In genomic region chr21:31865429-31865970, GRCh38 we compare ENCODE assay signal across 12 cellular contexts. TPM values are rescaled to one million over a fixed set of nuclear protein-coding genes. Genes with fewer than 3 reads are reported as not detected.
A peak's percentile ranks its signal among the peaks of the same experiment; 100 is the strongest.
DNase-seq lines count a peak whose midpoint lies in the region; ATAC-seq and TF ChIP-seq lines count a peak whose summit lies in the region.
"Had no signal": no experiment of that assay in that cellular context is flagged by ENCODE, and none has a peak within 500 bp of the region (broad histone marks: within the 10 kb centered on the region; RNA-seq: fewer than 3 reads in every experiment).

No MANE protein-coding gene starts in this region.

- H3K4me1 ChIP-seq in left ventricle myocardium inferior = peaks cover 10% of the 10 kb centered on the region
- H3K4me1 ChIP-seq in Panc1 (ENCODE audit: control insufficient read depth, insufficient read depth, low read length) = no peaks in the 10 kb centered on the region
- H3K4me1 ChIP-seq: HAP-1 had no signal

- no TSS peak for BruUV-seq in Panc1 (replicated peaks; lab: Mats Ljungman, UMichigan)

- ATAC-seq in left ventricle myocardium superior (peak; percentile 57), Panc1 (0 out of 2 replicates have a peak, but pooled peaks have one; percentile 38), HG02970 (IDR thresholded peaks at IDR 0.05; ENCODE audit: low FRiP score, unreplicated experiment) (no peak), GM21390 (IDR thresholded peaks at IDR 0.05; ENCODE audit: unreplicated experiment) (no peak)

- H3K27ac ChIP-seq in left ventricle myocardium inferior (replicated peaks) (no peak overlapping the region), Panc1 (ENCODE audit: low read length) (no peak overlapping the region)

- CTCF ChIA-PET in Panc1 (lab: Charles Lee) = interaction anchor here (0.6 kb wide), 1 partner anchor 66 kb away, joined by 6 read pairs; no protein-coding TSS in a partner anchor

- intact Hi-C loops in left ventricle myocardium superior (cut with micrococcal nuclease) (loop anchor here (5.0 kb wide), 1 partner anchor 392 kb away; no protein-coding TSS in a partner anchor), left ventricle myocardium inferior (cut with micrococcal nuclease) (loop anchor here (5.0 kb wide), 1 partner anchor 392 kb away; no protein-coding TSS in a partner anchor), Panc1 (cut with micrococcal nuclease; ENCODE audit: unreplicated experiment) (no loop called here)

- peak; percentile 37 for DNase-seq in left ventricle myocardium superior
- no peak for DNase-seq in left ventricle myocardium inferior
- no peak for DNase-seq in Panc1 (ENCODE audit: low read depth, low spot score)
- DNase-seq in medulla oblongata (ENCODE audit: extremely low spot score) = peak; percentile 24
- peak; percentile 29 for DNase-seq in ureter (ENCODE audit: low spot score)
- DNase-seq in T-helper 9 cell = no peak

- POLR2A ChIA-PET in Panc1 (lab: Charles Lee) = no interaction called here

- H3K27me3 ChIP-seq in left ventricle myocardium inferior (ENCODE audit: low read depth) = peaks cover 41% of the 10 kb centered on the region
- H3K27me3 ChIP-seq in Panc1 (ENCODE audit: control insufficient read depth, insufficient read depth, low read length) = no peaks in the 10 kb centered on the region

- TF ChIP-seq CTCF in left ventricle myocardium inferior (IDR thresholded peaks at IDR 0.05; ENCODE audit: borderline replicate concordance) = no peak
- TF ChIP-seq CTCF in Panc1 (IDR thresholded peaks at IDR 0.05) = no peak

- no peaks in the 10 kb centered on the region for H3K9me3 ChIP-seq in left ventricle myocardium inferior (replicated peaks)
- H3K9me3 ChIP-seq in Panc1 (ENCODE audit: control insufficient read depth, insufficient read depth, low read depth, low read length) = no peaks in the 10 kb centered on the region
- H3K9me3 ChIP-seq: HAP-1, SK-N-SH had no signal

- H3K4me3 ChIP-seq in left ventricle myocardium inferior (no peak overlapping the region), Panc1 (ENCODE audit: low read depth in 2 of 2, low read length in 2 of 2) (no peak overlapping the region)
- H3K4me3 ChIP-seq: HAP-1 had no signal

- in situ Hi-C loops in Panc1 (cut with HindIII; ENCODE audit: low pct_unique_long_range_greater_than_20kb, low sequenced_read_pairs) = no loop called here

- H3K36me3 ChIP-seq in left ventricle myocardium inferior (no peaks in the 10 kb centered on the region), Panc1 (ENCODE audit: control insufficient read depth, insufficient read depth, low read length) (no peaks in the 10 kb centered on the region)
- H3K36me3 ChIP-seq: HAP-1 had no signal

RNA-seq across cellular contexts. Expression of gene HUNK, which starts 7.3 kb away (rescaled TPM):
- 0.40 TPM for total RNA-seq in left ventricle myocardium superior
- total RNA-seq in left ventricle myocardium inferior = 0.44 TPM
- 0.05 TPM for total RNA-seq in Panc1 (2021; ENCODE audit: unreplicated experiment)
- not detected for polyA plus RNA-seq in Panc1 (2012; ENCODE audit: insufficient read length)
- 4.5 TPM for total RNA-seq in ureter
- total RNA-seq: CD4-positive, alpha-beta T cell; LHCN-M2 had no signal

Comparison
In these comparisons a context has a peak if more than half of its experiments do, and no peak if none do; other contexts are left out.
1. DNase-seq: peak in left ventricle myocardium superior (single experiment), medulla oblongata (single experiment) and ureter (single experiment); none in left ventricle myocardium inferior (single experiment), Panc1 (single experiment) and T-helper 9 cell (single experiment).
2. ATAC-seq: peak in left ventricle myocardium superior (single experiment) and Panc1 (single experiment); none in HG02970 (single experiment) and GM21390 (single experiment).